Comparison of ENCODE assay signal across 1 cellular context in the genomic region with DNA sequence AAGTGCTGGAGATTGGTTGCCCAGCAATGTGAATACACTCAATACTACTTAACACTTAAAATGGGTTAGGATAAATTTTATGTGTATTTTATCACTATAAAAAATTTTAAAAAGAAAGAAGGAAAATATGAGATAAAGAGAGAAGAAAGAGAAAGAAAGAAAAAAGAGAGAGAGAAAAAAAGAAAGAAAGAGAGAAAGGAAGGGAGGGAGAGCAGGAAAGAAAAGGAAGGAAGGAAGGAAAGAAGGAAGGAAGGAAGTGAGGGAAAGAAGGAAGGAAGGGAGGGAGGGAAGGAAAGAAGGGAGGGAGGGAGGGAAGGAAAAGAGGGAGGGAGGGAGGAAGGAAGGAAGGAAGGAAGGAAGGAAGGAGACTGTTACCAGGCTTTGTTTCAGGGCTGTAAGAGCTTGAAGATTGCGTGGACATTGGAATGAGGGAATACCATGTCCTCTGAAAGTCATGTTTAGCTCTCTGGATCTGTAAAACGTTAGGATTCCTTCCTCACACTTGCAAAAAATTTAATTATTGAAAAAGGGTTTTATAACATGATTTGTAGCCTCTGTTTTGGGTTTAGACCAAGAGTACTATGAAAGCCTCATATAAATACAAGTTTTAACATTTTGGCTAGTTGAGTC.
TF ChIP-seq lines count a peak whose summit lies in the region.

No MANE protein-coding gene starts in this region.

TF ChIP-seq in A549, 52 proteins besides CTCF, POLR2A, EP300 and RAD21 (continued from another document):
- no peak for TF ChIP-seq TP53 (CRISPR knock-in tag; IDR thresholded peaks at IDR 0.05)
- TF ChIP-seq, protein P1, sequence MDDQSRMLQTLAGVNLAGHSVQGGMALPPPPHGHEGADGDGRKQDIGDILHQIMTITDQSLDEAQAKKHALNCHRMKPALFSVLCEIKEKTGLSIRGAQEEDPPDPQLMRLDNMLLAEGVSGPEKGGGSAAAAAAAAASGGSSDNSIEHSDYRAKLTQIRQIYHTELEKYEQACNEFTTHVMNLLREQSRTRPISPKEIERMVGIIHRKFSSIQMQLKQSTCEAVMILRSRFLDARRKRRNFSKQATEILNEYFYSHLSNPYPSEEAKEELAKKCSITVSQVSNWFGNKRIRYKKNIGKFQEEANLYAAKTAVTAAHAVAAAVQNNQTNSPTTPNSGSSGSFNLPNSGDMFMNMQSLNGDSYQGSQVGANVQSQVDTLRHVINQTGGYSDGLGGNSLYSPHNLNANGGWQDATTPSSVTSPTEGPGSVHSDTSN (IDR thresholded peaks at IDR 0.05): no peak
- no peak for TF ChIP-seq JUN (IDR thresholded peaks at IDR 0.05)
- TF ChIP-seq KDM5A (IDR thresholded peaks at IDR 0.05): no peak
TF ChIP-seq in A549: peak in this region for 0.
